ENCODE assay signal across 21 cellular contexts in the genomic region with DNA sequence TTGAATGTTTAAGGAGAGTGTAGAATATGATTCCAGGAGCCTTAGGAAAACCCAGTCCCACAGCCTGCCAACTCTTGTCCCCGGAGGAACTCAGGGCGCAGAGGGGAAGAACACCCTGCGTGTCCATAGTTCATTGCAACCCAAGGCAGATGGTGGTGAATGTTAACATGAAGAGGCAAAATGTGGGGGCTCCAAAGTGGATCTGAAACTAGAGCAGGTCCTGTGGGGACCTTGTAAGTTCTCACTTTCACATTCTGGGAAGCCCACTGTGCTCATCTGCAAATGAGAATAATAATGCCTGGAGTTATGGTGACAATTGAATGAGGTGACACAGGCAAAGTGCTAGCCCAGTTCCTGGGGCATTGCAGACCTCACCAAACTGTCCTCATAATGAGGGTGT.
"Had no signal": no experiment of that assay in that cellular context is flagged by ENCODE, and none has a peak within 500 bp of the region (broad histone marks: within the 10 kb centered on the region; RNA-seq: fewer than 3 reads in every experiment).

No MANE protein-coding gene starts in this region.

- H3K9me3 Mint-ChIP-seq: activated CD4-positive, alpha-beta memory T cell treated with anti-CD3 and anti-CD28 coated beads for 36 hours; activated CD4-positive, alpha-beta T cell treated with anti-CD3 and anti-CD28 coated beads, Interleukin-2, amount 10 ng/mL, durations not matched to agents 7 days and 5 days; activated naive CD4-positive, alpha-beta T cell treated with anti-CD3 and anti-CD28 coated beads for 36 hours; activated T-helper 17 cell treated with anti-CD3 and anti-CD28 coated beads, Interleukin-2, amount 50 U/mL, for 72 hours; brain; T-helper 1 cell treated with Interleukin-12 subunit alpha and Interleukin-12 subunit beta and Interleukin-4 antibody, amounts not matched to agents 30 μg/mL and 1 μg/mL, for 36 hours had no signal

- FAIRE-seq: astrocyte, RCC 7860 had no signal

- H3K27me3 Mint-ChIP-seq: activated CD4-positive, alpha-beta T cell treated with anti-CD3 and anti-CD28 coated beads, Interleukin-2, amount 10 ng/mL, durations not matched to agents 7 days and 5 days had no signal

- H3K27ac Mint-ChIP-seq: activated CD4-positive, alpha-beta memory T cell treated with anti-CD3 and anti-CD28 coated beads for 36 hours; activated CD4-positive, alpha-beta T cell treated with anti-CD3 and anti-CD28 coated beads, Interleukin-2, amount 10 ng/mL, durations not matched to agents 7 days and 5 days; activated naive CD4-positive, alpha-beta T cell treated with anti-CD3 and anti-CD28 coated beads for 36 hours; activated naive CD8-positive, alpha-beta T cell; activated T-helper 17 cell treated with anti-CD3 and anti-CD28 coated beads, Interleukin-2, amount 50 U/mL, for 72 hours; T-helper 1 cell treated with Interleukin-12 subunit alpha and Interleukin-12 subunit beta and Interleukin-4 antibody, amounts not matched to agents 30 μg/mL and 1 μg/mL, for 36 hours had no signal

- H3K36me3 Mint-ChIP-seq: activated CD4-positive, alpha-beta memory T cell treated with anti-CD3 and anti-CD28 coated beads for 36 hours; activated naive CD8-positive, alpha-beta T cell; brain had no signal

- H3K4me1 Mint-ChIP-seq: activated T-helper 17 cell treated with anti-CD3 and anti-CD28 coated beads, Interleukin-2, amount 50 U/mL, for 72 hours had no signal

- ATAC-seq: activated T-helper 17 cell treated with anti-CD3 and anti-CD28 coated beads, Interleukin-2, amount 50 U/mL, for 72 hours; PC-3 had no signal

- H3K4me3 Mint-ChIP-seq: activated CD4-positive, alpha-beta memory T cell treated with anti-CD3 and anti-CD28 coated beads for 36 hours; activated CD4-positive, alpha-beta T cell treated with anti-CD3 and anti-CD28 coated beads, Interleukin-2, amount 10 ng/mL, durations not matched to agents 7 days and 5 days; activated naive CD4-positive, alpha-beta T cell treated with anti-CD3 and anti-CD28 coated beads for 36 hours; activated naive CD8-positive, alpha-beta T cell; activated T-helper 17 cell treated with anti-CD3 and anti-CD28 coated beads, Interleukin-2, amount 50 U/mL, for 72 hours; brain; T-helper 1 cell treated with Interleukin-12 subunit alpha and Interleukin-12 subunit beta and Interleukin-4 antibody, amounts not matched to agents 30 μg/mL and 1 μg/mL, for 36 hours had no signal

- DNase-seq: activated CD4-positive, alpha-beta memory T cell treated with anti-CD3 and anti-CD28 coated beads for 36 hours; activated CD4-positive, alpha-beta T cell treated with anti-CD3 and anti-CD28 coated beads, Interleukin-2, amount 10 ng/mL, durations not matched to agents 7 days and 5 days; activated CD4-positive, CD25-positive, alpha-beta regulatory T cell; activated gamma-delta T cell; activated naive CD4-positive, alpha-beta T cell treated with anti-CD3 and anti-CD28 coated beads for 36 hours; activated T-cell treated with anti-CD3 and anti-CD28 coated beads for 4 hours; activated T-cell treated with anti-CD3 and anti-CD28 coated beads, Interleukin-2, amount 50 U/mL, for 48 hours; amygdala; Kasumi-1; NCI-H1048; NCI-H146; NCI-H187 treated with DMSO at 0.1 percent for 48 hours; NCI-H2081 treated with DMSO at 0.1 percent for 48 hours; PC-3; SHP77 treated with DMSO at 0.1 percent for 48 hours had no signal
